1 cellular context compared by ENCODE assay signal in the genomic region with DNA sequence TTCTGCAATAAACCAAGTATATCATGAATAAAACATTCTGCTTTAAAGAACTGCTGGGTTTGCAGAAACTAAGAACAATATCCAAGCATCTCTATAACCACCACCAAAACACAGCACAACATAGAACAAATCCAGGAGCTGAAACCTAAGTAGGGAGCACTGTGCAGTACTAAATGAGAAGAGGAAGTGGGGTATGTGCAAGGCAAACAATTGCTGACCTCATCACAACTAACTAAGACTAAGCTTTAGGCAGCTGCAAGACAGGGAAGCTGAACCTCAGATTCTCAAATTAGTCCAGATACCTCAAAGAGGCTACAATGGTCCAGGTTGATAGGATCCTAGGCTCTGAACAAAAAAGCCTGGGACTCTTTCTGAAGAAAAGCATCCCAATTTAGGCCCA.
TF ChIP-seq lines count a peak whose summit lies in the region.

No MANE protein-coding gene starts in this region.

TF ChIP-seq in HepG2, 621 proteins besides CTCF, POLR2A, EP300 and RAD21 (continued from another document):
- no peak for TF ChIP-seq FOXP4 (CRISPR knock-in tag; IDR thresholded peaks at IDR 0.05)
- no peak for TF ChIP-seq SCMH1 (CRISPR knock-in tag; IDR thresholded peaks at IDR 0.05; ENCODE audit: borderline replicate concordance)
- TF ChIP-seq MAFK (conservative IDR thresholded peaks at IDR 0.05 in 1 of 2, IDR thresholded peaks at IDR 0.05 in 1 of 2; ENCODE audit: low read length in 2 of 2) = peak; percentile 78 to 88
- TF ChIP-seq IRF1 (CRISPR knock-in tag; IDR thresholded peaks at IDR 0.05; ENCODE audit: low read depth) = no peak
- no peak for TF ChIP-seq ZFP90 (CRISPR knock-in tag; IDR thresholded peaks at IDR 0.05; ENCODE audit: borderline replicate concordance)
- peak; percentile 80 for TF ChIP-seq MAFF (IDR thresholded peaks at IDR 0.05; ENCODE audit: low read depth, low read length)
- TF ChIP-seq, protein P1, sequence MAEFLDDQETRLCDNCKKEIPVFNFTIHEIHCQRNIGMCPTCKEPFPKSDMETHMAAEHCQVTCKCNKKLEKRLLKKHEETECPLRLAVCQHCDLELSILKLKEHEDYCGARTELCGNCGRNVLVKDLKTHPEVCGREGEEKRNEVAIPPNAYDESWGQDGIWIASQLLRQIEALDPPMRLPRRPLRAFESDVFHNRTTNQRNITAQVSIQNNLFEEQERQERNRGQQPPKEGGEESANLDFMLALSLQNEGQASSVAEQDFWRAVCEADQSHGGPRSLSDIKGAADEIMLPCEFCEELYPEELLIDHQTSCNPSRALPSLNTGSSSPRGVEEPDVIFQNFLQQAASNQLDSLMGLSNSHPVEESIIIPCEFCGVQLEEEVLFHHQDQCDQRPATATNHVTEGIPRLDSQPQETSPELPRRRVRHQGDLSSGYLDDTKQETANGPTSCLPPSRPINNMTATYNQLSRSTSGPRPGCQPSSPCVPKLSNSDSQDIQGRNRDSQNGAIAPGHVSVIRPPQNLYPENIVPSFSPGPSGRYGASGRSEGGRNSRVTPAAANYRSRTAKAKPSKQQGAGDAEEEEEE (CRISPR knock-in tag; IDR thresholded peaks at IDR 0.05; ENCODE audit: borderline replicate concordance) = no peak
- TF ChIP-seq SRSF4 (IDR thresholded peaks at IDR 0.05; ENCODE audit: low read depth, low read length, poor library complexity, severe bottlenecking) = no peak
